In genomic region chr1:51622455-51622913, GRCh38 we compare ENCODE assay signal across 7 cellular contexts. TPM values are rescaled to one million over a fixed set of nuclear protein-coding genes. Genes with fewer than 3 reads are reported as not detected.
DNase-seq lines count a peak whose midpoint lies in the region; ATAC-seq, FAIRE-seq and TF ChIP-seq lines count a peak whose summit lies in the region.

No MANE protein-coding gene starts in this region.

- peak overlapping the region; percentile 14; the same call in 1 of the 2 replicates for H3K27ac Mint-ChIP-seq in WTC11

- peak; percentile 64 for ATAC-seq in WTC11
- no peak for ATAC-seq in GM21825 (IDR thresholded peaks at IDR 0.05; ENCODE audit: unreplicated experiment)

- DNase-seq in GM12891 (ENCODE audit: insufficient read length, low spot score) (no peak), NCI-H146 treated with DMSO at 0.1 percent for 48 hours (lab: John Stamatoyannopoulos, UW; ENCODE audit: unreplicated experiment) (peak; percentile 23), WTC11 (ENCODE audit: low spot score) (no peak), iPS-NIHi11 (ENCODE audit: low spot score) (peak; percentile 44), uterus (peak; percentile 58 to 77), GM19238 (ENCODE audit: insufficient read length, low spot score) (no peak)

- no peak for TF ChIP-seq POLR2A in GM12891 (IDR thresholded peaks at IDR 0.05; ENCODE audit: low read depth, low read length)
- no peak for TF ChIP-seq POLR2A in uterus (IDR thresholded peaks at IDR 0.05)

- H3K27me3 ChIP-seq in uterus, result no peaks in the 10 kb centered on the region

- H3K4me1 ChIP-seq in uterus, result peaks cover 0 to 10% of the 10 kb centered on the region in 2 donors

- H3K9me3 ChIP-seq in uterus, result no peaks in the 10 kb centered on the region

- H3K4me1 Mint-ChIP-seq in WTC11, result peaks cover 15% of the 10 kb centered on the region

- no peak overlapping the region for H3K4me3 Mint-ChIP-seq in WTC11

- no peaks in the 10 kb centered on the region for H3K9me3 Mint-ChIP-seq in WTC11

- CTCF ChIA-PET in WTC11 (lab: Charles Lee), result interaction anchor here (2.1 kb wide), 1 partner anchor 146 kb away, joined by 8 read pairs; no protein-coding TSS in a partner anchor

- peak overlapping the region; percentile 41 to 98 for H3K27ac ChIP-seq in uterus

- peak; percentile 9 for FAIRE-seq in GM12891 (lab: Jason Lieb, UNC)

- no peak overlapping the region for H3K4me3 ChIP-seq in uterus

- POLR2A ChIA-PET in WTC11 (lab: Charles Lee), result no interaction called here

- no peaks in the 10 kb centered on the region for H3K36me3 Mint-ChIP-seq in WTC11

- H3K36me3 ChIP-seq in uterus, result no peaks in the 10 kb centered on the region

- no peaks in the 10 kb centered on the region for H3K27me3 Mint-ChIP-seq in WTC11 (ENCODE audit: low read depth)

- intact Hi-C loops in uterus (cut with DNase I; ENCODE audit: low total_unique reads), result no loop called here

- no peak for TF ChIP-seq CTCF in WTC11 (IDR thresholded peaks at IDR 0.05)
- no peak for TF ChIP-seq CTCF in uterus (IDR thresholded peaks at IDR 0.05)

TF ChIP-seq in GM12891, 5 proteins besides CTCF, POLR2A, EP300 and RAD21:
- TF ChIP-seq TAF1 (IDR thresholded peaks at IDR 0.05; ENCODE audit: low read depth, low read length), result no peak
- no peak for TF ChIP-seq POLR2AphosphoS5 (IDR thresholded peaks at IDR 0.05; ENCODE audit: low read depth, low read length)
- TF ChIP-seq POU2F2 (IDR thresholded peaks at IDR 0.05; ENCODE audit: low read depth, low read length), result no peak
- TF ChIP-seq PAX5 (IDR thresholded peaks at IDR 0.05; ENCODE audit: insufficient read depth, low read length, severe bottlenecking), result no peak
- TF ChIP-seq SPI1 (IDR thresholded peaks at IDR 0.05; ENCODE audit: low read depth, low read length), result no peak

TF ChIP-seq in WTC11, 78 proteins besides CTCF, POLR2A, EP300 and RAD21 (continues in another document):
- TF ChIP-seq AFF4 (CRISPR knock-in tag; IDR thresholded peaks at IDR 0.05; ENCODE audit: borderline replicate concordance) (no peak), ETV6 (CRISPR knock-in tag; IDR thresholded peaks at IDR 0.05) (no peak), GRHL2 (CRISPR knock-in tag; IDR thresholded peaks at IDR 0.05; ENCODE audit: insufficient replicate concordance, severe bottlenecking) (no peak), ZNF281 (CRISPR knock-in tag; IDR thresholded peaks at IDR 0.05) (no peak), ZNF121 (CRISPR knock-in tag; IDR thresholded peaks at IDR 0.05) (no peak), ZNF317 (CRISPR knock-in tag; IDR thresholded peaks at IDR 0.05; ENCODE audit: borderline replicate concordance, low read depth) (no peak), FOXK1 (CRISPR knock-in tag; IDR thresholded peaks at IDR 0.05) (no peak), MYBL2 (CRISPR knock-in tag; IDR thresholded peaks at IDR 0.05) (no peak), AR (CRISPR knock-in tag; IDR thresholded peaks at IDR 0.05) (no peak), ATF3 (CRISPR knock-in tag; conservative IDR thresholded peaks at IDR 0.05) (no peak), NFYB (CRISPR knock-in tag; conservative IDR thresholded peaks at IDR 0.05; ENCODE audit: low read depth) (no peak), CDX4 (CRISPR knock-in tag; IDR thresholded peaks at IDR 0.05; ENCODE audit: borderline replicate concordance) (no peak), TCF7 (CRISPR knock-in tag; IDR thresholded peaks at IDR 0.05; ENCODE audit: low read depth) (no peak), HMGXB4 (CRISPR knock-in tag; IDR thresholded peaks at IDR 0.05) (no peak)

RNA-seq across cellular contexts. Expression of gene OSBPL9, which starts 5.6 kb away (rescaled TPM):
- 79.7 TPM for polyA plus RNA-seq in GM12891 (2012; ENCODE audit: low read depth, missing spikeins)
- total RNA-seq in WTC11 (2021) (55.6 to 66.7 TPM (median 63.5 TPM) in 3 replicates), uterus (100 to 1,000 TPM in 3 of 4 donors, 10 to 100 TPM in 1; 94.0 to 122 (median 108) TPM)

Comparison
In these comparisons a context has a peak if more than half of its experiments do, and no peak if none do; other contexts are left out.
1. DNase-seq: peak in NCI-H146 treated with DMSO at 0.1 percent for 48 hours (single experiment), iPS-NIHi11 (single experiment) and uterus (2 of 2); none in GM12891 (single experiment), WTC11 (single experiment) and GM19238 (single experiment).